Comparison of ENCODE assay signal across 8 cellular contexts in genomic region chr2:241636182-241636982, GRCh38. TPM values are rescaled to one million over a fixed set of nuclear protein-coding genes. Genes with fewer than 3 reads are reported as not detected.
DNase-seq lines count a peak whose midpoint lies in the region; ATAC-seq and TF ChIP-seq lines count a peak whose summit lies in the region.

No MANE protein-coding gene starts in this region.

- no peaks in the 10 kb centered on the region; the same call in 1 of the 2 replicates for H3K9me3 ChIP-seq in Caco-2
- H3K9me3 ChIP-seq in lung (ENCODE audit: control insufficient read depth in 2 of 2, insufficient read depth in 1 of 2, low read length in 1 of 2), result no peaks in the 10 kb centered on the region

- intact Hi-C loops in Caco-2 (cut with micrococcal nuclease; ENCODE audit: unreplicated experiment), result no loop called here

- H3K4me3 ChIP-seq in Caco-2 (ENCODE audit: low read depth, low read length), result peak overlapping the region; percentile 67
- H3K4me3 ChIP-seq in coronary artery, result peak overlapping the region; percentile 99
- peak overlapping the region; percentile 73 for H3K4me3 ChIP-seq in lung

- CTCF ChIA-PET in Caco-2 (lab: Charles Lee), result no interaction called here

- H3K4me1 Mint-ChIP-seq in Caco-2 (ENCODE audit: low read depth, unreplicated experiment), result peaks cover 9% of the 10 kb centered on the region
- peaks cover 32% of the 10 kb centered on the region for H3K4me1 Mint-ChIP-seq in T-helper 2 cell treated with Interferon-gamma antibody and Interleukin-4, amounts not matched to agents 5 μg/mL and 100 μg/mL, for 36 hours (ENCODE audit: low read depth)

- POLR2A ChIA-PET in Caco-2 (lab: Charles Lee), result no interaction called here

- H3K9me3 Mint-ChIP-seq in Caco-2 (ENCODE audit: unreplicated experiment), result no peaks in the 10 kb centered on the region
- H3K9me3 Mint-ChIP-seq in T-helper 2 cell treated with Interferon-gamma antibody and Interleukin-4, amounts not matched to agents 5 μg/mL and 100 μg/mL, for 36 hours, result peaks cover 6% of the 10 kb centered on the region

- no peak overlapping the region for H3K27ac Mint-ChIP-seq in Caco-2 (ENCODE audit: unreplicated experiment)
- H3K27ac Mint-ChIP-seq in T-helper 2 cell treated with Interferon-gamma antibody and Interleukin-4, amounts not matched to agents 5 μg/mL and 100 μg/mL, for 36 hours, result peak overlapping the region; percentile 74

- DNase-seq in Caco-2 (peak in 1 of 2 experiments; percentile 47), coronary artery (ENCODE audit: low spot score) (no peak), lung (ENCODE audit: low spot score) (peak; percentile 32), NCI-H1436 treated with DMSO at 0.1 percent for 48 hours (lab: John Stamatoyannopoulos, UW) (no peak)
- peak; percentile 35 for DNase-seq in T-helper 2 cell treated with Interferon-gamma antibody and Interleukin-4, amounts not matched to agents 5 μg/mL and 100 μg/mL, for 36 hours (ENCODE audit: low spot score)
- peak; percentile 23 for DNase-seq in stimulated activated naive CD4-positive, alpha-beta T cell treated with Interleukin-2 at 50 U/mL for 16 hours (lab: John Stamatoyannopoulos, UW)

- peak overlapping the region; percentile 85 for H3K4me3 Mint-ChIP-seq in Caco-2 (ENCODE audit: unreplicated experiment)
- H3K4me3 Mint-ChIP-seq in T-helper 2 cell treated with Interferon-gamma antibody and Interleukin-4, amounts not matched to agents 5 μg/mL and 100 μg/mL, for 36 hours, result peak overlapping the region; percentile 65

- no TSS peak for BruUV-seq in Caco-2 (replicated peaks; lab: Mats Ljungman, UMichigan)

- no peaks in the 10 kb centered on the region for H3K27me3 Mint-ChIP-seq in Caco-2 (ENCODE audit: insufficient read depth, unreplicated experiment)
- H3K27me3 Mint-ChIP-seq in T-helper 2 cell treated with Interferon-gamma antibody and Interleukin-4, amounts not matched to agents 5 μg/mL and 100 μg/mL, for 36 hours (ENCODE audit: low read depth), result no peaks in the 10 kb centered on the region

- H3K27ac ChIP-seq in coronary artery (peak overlapping the region; percentile 97 to 99), lung (ENCODE audit: low read depth in 1 of 2, low read length in 1 of 2) (peak overlapping the region; percentile 83 to 99)

- H3K36me3 Mint-ChIP-seq in Caco-2 (ENCODE audit: insufficient read depth, unreplicated experiment), result peaks cover 35% of the 10 kb centered on the region
- peaks cover 37% of the 10 kb centered on the region for H3K36me3 Mint-ChIP-seq in T-helper 2 cell treated with Interferon-gamma antibody and Interleukin-4, amounts not matched to agents 5 μg/mL and 100 μg/mL, for 36 hours (ENCODE audit: low read depth)

- ATAC-seq in GM19452 (IDR thresholded peaks at IDR 0.05; ENCODE audit: unreplicated experiment) (peak; percentile 31), HG03460 (IDR thresholded peaks at IDR 0.05; ENCODE audit: unreplicated experiment) (peak; percentile 31), lung (ENCODE audit: insufficient read depth, low FRiP score) (peak; percentile 9)

- WGBS in lung, 2 donors, result 0 to 2% methylated on average over 29 to 95 of the region's 95 CpGs

- no peaks in the 10 kb centered on the region for H3K4me1 ChIP-seq in Caco-2
- peaks cover 12 to 13% of the 10 kb centered on the region in 2 donors for H3K4me1 ChIP-seq in lung (ENCODE audit: control insufficient read depth in 2 of 2, insufficient read depth in 2 of 2, low read length in 2 of 2)

- H3K36me3 ChIP-seq in Caco-2 (ENCODE audit: control insufficient read depth, insufficient read depth, low read length), result peaks cover 5% of the 10 kb centered on the region
- H3K36me3 ChIP-seq in lung (ENCODE audit: control insufficient read depth in 2 of 2, insufficient read depth in 2 of 2, low read length in 2 of 2), result peaks cover 0 to 17% of the 10 kb centered on the region in 2 donors

- TF ChIP-seq CTCF in Caco-2 (IDR thresholded peaks at IDR 0.05; ENCODE audit: insufficient read depth in 1 of 2, low read depth in 1 of 2, low read length in 1 of 2, severe bottlenecking in 1 of 2, unreplicated experiment in 1 of 2) (no peak), coronary artery (IDR thresholded peaks at IDR 0.05) (no peak), lung (IDR thresholded peaks at IDR 0.05; ENCODE audit: control extremely low read depth, extremely low read depth) (no peak)

- no peaks in the 10 kb centered on the region for H3K27me3 ChIP-seq in Caco-2 (replicated peaks; ENCODE audit: control insufficient read depth, insufficient read depth, low read length)
- H3K27me3 ChIP-seq in lung (ENCODE audit: control insufficient read depth, insufficient read depth), result no peaks in the 10 kb centered on the region

RNA-seq across cellular contexts. Expression of gene THAP4, which starts 0.6 kb away (rescaled TPM):
- total RNA-seq in Caco-2 (2022) (34.7 and 37.2 TPM in 2 replicates), lung (10 to 100 TPM; 43.9 to 46.0 TPM)
- polyA plus RNA-seq in lung, result 10 to 100 TPM; 40.0 to 53.7 TPM

RNA-seq across cellular contexts. Expression of gene ATG4B, which starts 1.1 kb away (rescaled TPM):
- total RNA-seq in Caco-2 (2022), result 94.5 and 101 TPM in 2 replicates
- 10 to 100 TPM; 69.1 to 74.9 TPM for total RNA-seq in lung
- 10 to 100 TPM; 45.1 to 55.0 TPM for polyA plus RNA-seq in lung

RNA-seq across cellular contexts. Expression of gene DTYMK, which starts 50.2 kb away (rescaled TPM):
- 65.1 and 68.4 TPM in 2 replicates for total RNA-seq in Caco-2 (2022)
- total RNA-seq in lung, result 10 to 100 TPM; 17.4 to 24.3 TPM
- polyA plus RNA-seq in lung, result 10 to 100 TPM; 15.6 to 21.9 TPM

Comparison
In these comparisons a context has a peak if more than half of its experiments do, and no peak if none do; other contexts are left out.
1. DNase-seq: peak in T-helper 2 cell treated with Interferon-gamma antibody and Interleukin-4, amounts not matched to agents 5 μg/mL and 100 μg/mL, for 36 hours (single experiment), lung (single experiment) and stimulated activated naive CD4-positive, alpha-beta T cell treated with Interleukin-2 at 50 U/mL for 16 hours (single experiment); none in coronary artery (single experiment) and NCI-H1436 treated with DMSO at 0.1 percent for 48 hours (single experiment).
2. Peak in every context shown above with its lines, with median percentiles within 50 percentile points of each other: H3K4me3 ChIP-seq and ATAC-seq.